Comparison of ENCODE assay signal across 13 cellular contexts in genomic region chr14:77088219-77088618, GRCh38. TPM values are rescaled to one million over a fixed set of nuclear protein-coding genes. Genes with fewer than 3 reads are reported as not detected.
DNase-seq lines count a peak whose midpoint lies in the region; ATAC-seq, FAIRE-seq and TF ChIP-seq lines count a peak whose summit lies in the region.
"Had no signal": no experiment of that assay in that cellular context is flagged by ENCODE, and none has a peak within 500 bp of the region (broad histone marks: within the 10 kb centered on the region; RNA-seq: fewer than 3 reads in every experiment).

No MANE protein-coding gene starts in this region.

- H3K36me3 ChIP-seq in pancreas (no peaks in the 10 kb centered on the region), testis (ENCODE audit: low read depth, missing control alignments) (no peaks in the 10 kb centered on the region)

- peak; percentile 43 for FAIRE-seq in pancreas (lab: Jason Lieb, UNC)
- FAIRE-seq: colon had no signal

- peaks cover 7% of the 10 kb centered on the region for H3K9me3 Mint-ChIP-seq in osteocyte (ENCODE audit: unreplicated experiment)
- H3K9me3 Mint-ChIP-seq in stimulated activated naive B cell treated with anti-CD40 and anti-IgM and Interleukin-4, amounts not matched to agents 10 μg/mL and 1 μg/mL and 100 μg/mL, for 72 hours: peaks cover 3 to 5% of the 10 kb centered on the region in 2 donors

- TF ChIP-seq CTCF in pancreas (IDR thresholded peaks at IDR 0.05) (no peak), testis (IDR thresholded peaks at IDR 0.05) (no peak), osteocyte (IDR thresholded peaks at IDR 0.05) (no peak)

- peaks cover 31% of the 10 kb centered on the region for H3K27me3 Mint-ChIP-seq in osteocyte (ENCODE audit: unreplicated experiment)
- peaks cover 3 to 10% of the 10 kb centered on the region in 2 donors for H3K27me3 Mint-ChIP-seq in stimulated activated naive B cell treated with anti-CD40 and anti-IgM and Interleukin-4, amounts not matched to agents 10 μg/mL and 1 μg/mL and 100 μg/mL, for 72 hours

- no peak overlapping the region for H3K4me3 ChIP-seq in pancreas
- H3K4me3 ChIP-seq in testis: no peak overlapping the region

- H3K36me3 Mint-ChIP-seq in osteocyte (ENCODE audit: unreplicated experiment): no peaks in the 10 kb centered on the region
- peaks cover 4 to 5% of the 10 kb centered on the region in 2 donors for H3K36me3 Mint-ChIP-seq in stimulated activated naive B cell treated with anti-CD40 and anti-IgM and Interleukin-4, amounts not matched to agents 10 μg/mL and 1 μg/mL and 100 μg/mL, for 72 hours

- intact Hi-C loops in pancreas (cut with DNase I) (no loop called here), testis (cut with DNase I; ENCODE audit: low total_unique reads) (no loop called here)

- H3K4me3 Mint-ChIP-seq in osteocyte (ENCODE audit: unreplicated experiment): no peak overlapping the region
- H3K4me3 Mint-ChIP-seq in stimulated activated naive B cell treated with anti-CD40 and anti-IgM and Interleukin-4, amounts not matched to agents 10 μg/mL and 1 μg/mL and 100 μg/mL, for 72 hours: no peak overlapping the region
- H3K4me3 Mint-ChIP-seq: activated T-helper 1 cell treated with anti-CD3 and anti-CD28 coated beads, Interleukin-12 subunit alpha, Interleukin-12 subunit beta, Interleukin-2, Interleukin-4 antibody, amounts not matched to agents 30 ng/mL and 10 ng/mL and 1 ng/mL, durations not matched to agents 14 hours and 24 hours and 36 hours had no signal

- TF ChIP-seq POLR2A in testis (IDR thresholded peaks at IDR 0.05): no peak

- 25 to 27% methylated on average over 5 of the region's 5 CpGs for WGBS in pancreas, 2 donors
- 67 to 77% methylated on average over 5 of the region's 5 CpGs for WGBS in testis, 2 donors

- H3K4me1 ChIP-seq in pancreas (peaks cover 0 to 6% (median 0%) of the 10 kb centered on the region in 3 donors), testis (peaks cover 4% of the 10 kb centered on the region)

- H3K27me3 ChIP-seq in pancreas: no peaks in the 10 kb centered on the region
- H3K27me3 ChIP-seq in testis: no peaks in the 10 kb centered on the region

- peak; percentile 96 for ATAC-seq in esophagus mucosa
- ATAC-seq in pancreas: peak; percentile 86 to 91 (median 90)
- ATAC-seq in GM21619 (IDR thresholded peaks at IDR 0.05; ENCODE audit: unreplicated experiment): no peak
- no peak for ATAC-seq in stimulated activated naive B cell treated with anti-CD40 and anti-IgM and Interleukin-4, amounts not matched to agents 10 μg/mL and 1 μg/mL and 100 μg/mL, for 72 hours (replicated peaks)

- no peak overlapping the region for H3K27ac Mint-ChIP-seq in osteocyte (ENCODE audit: unreplicated experiment)
- H3K27ac Mint-ChIP-seq in stimulated activated naive B cell treated with anti-CD40 and anti-IgM and Interleukin-4, amounts not matched to agents 10 μg/mL and 1 μg/mL and 100 μg/mL, for 72 hours: no peak overlapping the region
- H3K27ac Mint-ChIP-seq: activated T-helper 1 cell treated with anti-CD3 and anti-CD28 coated beads, Interleukin-12 subunit alpha, Interleukin-12 subunit beta, Interleukin-2, Interleukin-4 antibody, amounts not matched to agents 30 ng/mL and 10 ng/mL and 1 ng/mL, durations not matched to agents 14 hours and 24 hours and 36 hours had no signal

- peak overlapping the region in 1 of 4 donors; percentile 22 for H3K27ac ChIP-seq in pancreas
- H3K27ac ChIP-seq in testis: no peak overlapping the region

- DNase-seq in DMS79 treated with DMSO at 0.1 percent for 48 hours (lab: John Stamatoyannopoulos, UW): peak; percentile 97
- peak; percentile 99 for DNase-seq in NCI-H510A (lab: John Stamatoyannopoulos, UW)
- peak in 4 of 6 donors; percentile 42 to 67 (median 62) for DNase-seq in pancreas
- DNase-seq in testis: no peak
- DNase-seq in osteocyte (ENCODE audit: extremely low spot score, unreplicated experiment): no peak
- no peak for DNase-seq in stimulated activated naive B cell treated with anti-CD40 and anti-IgM and Interleukin-4, amounts not matched to agents 10 μg/mL and 1 μg/mL and 100 μg/mL, for 72 hours
- DNase-seq: HCEC 1CT, NCI-H187, T-helper 9 cell had no signal

- no peaks in the 10 kb centered on the region for H3K4me1 Mint-ChIP-seq in osteocyte (ENCODE audit: unreplicated experiment)
- H3K4me1 Mint-ChIP-seq in stimulated activated naive B cell treated with anti-CD40 and anti-IgM and Interleukin-4, amounts not matched to agents 10 μg/mL and 1 μg/mL and 100 μg/mL, for 72 hours: no peaks in the 10 kb centered on the region

- H3K9me3 ChIP-seq in pancreas (no peaks in the 10 kb centered on the region), testis (no peaks in the 10 kb centered on the region)

RNA-seq across cellular contexts. Expression of gene CIPC, which starts 9.8 kb away (rescaled TPM):
- 19.7 TPM for total RNA-seq in esophagus mucosa
- total RNA-seq in pancreas: 10 to 100 TPM in 1 of 6 donors, 1 to 10 TPM in 5; 5.9 to 12.6 (median 8.0) TPM
- polyA plus RNA-seq in pancreas: 1 to 10 TPM; 2.7 to 6.7 TPM
- total RNA-seq in testis: 10 to 100 TPM; 44.5 to 48.3 TPM
- 23.4 TPM for polyA plus RNA-seq in testis (ENCODE audit: insufficient read depth, low read depth, low replicate concordance)
- 12.4 and 12.7 TPM in 2 replicates for total RNA-seq in osteocyte

RNA-seq across cellular contexts. Expression of gene ZDHHC22, which starts 53.4 kb away (rescaled TPM):
- total RNA-seq in esophagus mucosa: not detected
- total RNA-seq in pancreas: under 1 TPM in 1 of 6 donors, not detected in 5; 0.04 TPM
- under 1 TPM; 0.04 to 0.19 TPM for polyA plus RNA-seq in pancreas
- 1 to 10 TPM; 1.7 to 3.2 TPM for total RNA-seq in testis
- 0.84 TPM for polyA plus RNA-seq in testis (ENCODE audit: insufficient read depth, low read depth, low replicate concordance)
- 0.10 and 0.16 TPM in 2 replicates for total RNA-seq in osteocyte
- total RNA-seq: activated T-helper 1 cell treated with anti-CD3 and anti-CD28 coated beads, Interleukin-12 subunit alpha, Interleukin-12 subunit beta, Interleukin-2, Interleukin-4 antibody, amounts not matched to agents 30 ng/mL and 10 ng/mL and 1 ng/mL, durations not matched to agents 14 hours and 24 hours and 36 hours had no signal

RNA-seq across cellular contexts. Expression of gene IRF2BPL, which starts 59.7 kb away (rescaled TPM):
- total RNA-seq in esophagus mucosa (14.2 TPM), pancreas (10 to 100 TPM; 15.4 to 32.2 (median 25.5) TPM), testis (100 to 1,000 TPM in 1 of 2 donors, 10 to 100 TPM in 1; 94.6 to 120 TPM), osteocyte (107 and 120 TPM in 2 replicates)
- polyA plus RNA-seq in pancreas (10 to 100 TPM in 1 of 2 donors, 1 to 10 TPM in 1; 6.2 to 13.7 TPM), testis (ENCODE audit: insufficient read depth, low read depth, low replicate concordance) (30.9 TPM)

Comparison
In these comparisons a context has a peak if more than half of its experiments do, and no peak if none do; other contexts are left out.
1. DNase-seq: peak in DMS79 treated with DMSO at 0.1 percent for 48 hours (single experiment), NCI-H510A (single experiment) and pancreas (4 of 6); none in testis (single experiment), osteocyte (single experiment) and stimulated activated naive B cell treated with anti-CD40 and anti-IgM and Interleukin-4, amounts not matched to agents 10 μg/mL and 1 μg/mL and 100 μg/mL, for 72 hours (single experiment).
2. ATAC-seq: peak in esophagus mucosa (single experiment) and pancreas (4 of 4); none in GM21619 (single experiment) and stimulated activated naive B cell treated with anti-CD40 and anti-IgM and Interleukin-4, amounts not matched to agents 10 μg/mL and 1 μg/mL and 100 μg/mL, for 72 hours (0 of 2).